Comparison of ENCODE assay signal across 1 cellular context in genomic region chr6:27831434-27832081, GRCh38.
A peak's percentile ranks its signal among the peaks of the same experiment; 100 is the strongest.
TF ChIP-seq lines count a peak whose summit lies in the region.

No MANE protein-coding gene starts in this region.

TF ChIP-seq in HCT116, 20 proteins besides CTCF, POLR2A, EP300 and RAD21 (continued from another document):
- TF ChIP-seq ZBTB33 (IDR thresholded peaks at IDR 0.05; ENCODE audit: extremely low read depth, insufficient replicate concordance, low read length) (peak; percentile 28), CEBPB (IDR thresholded peaks at IDR 0.05; ENCODE audit: low read depth) (0 out of 2 replicates have a peak, but pooled peaks have one; percentile 22), SIN3A (IDR thresholded peaks at IDR 0.05; ENCODE audit: low read depth) (peak; percentile 61), SP1 (IDR thresholded peaks at IDR 0.05; ENCODE audit: low read depth) (peak; percentile 68), TCF7L2 (IDR thresholded peaks at IDR 0.05; ENCODE audit: borderline replicate concordance, extremely low read depth, insufficient read depth, insufficient read length) (peak; percentile 17)
